In genomic region chr22:39979048-39979447, GRCh38 we compare ENCODE assay signal across 20 cellular contexts. TPM values are rescaled to one million over a fixed set of nuclear protein-coding genes. Genes with fewer than 3 reads are reported as not detected.
DNase-seq lines count a peak whose midpoint lies in the region; ATAC-seq and TF ChIP-seq lines count a peak whose summit lies in the region.
"Had no signal": no experiment of that assay in that cellular context is flagged by ENCODE, and none has a peak within 500 bp of the region (broad histone marks: within the 10 kb centered on the region; RNA-seq: fewer than 3 reads in every experiment).

No MANE protein-coding gene starts in this region.

- H3F3A ChIP-seq in neural progenitor cell (ENCODE audit: low read depth), result no peaks in the 10 kb centered on the region

- no peaks in the 10 kb centered on the region for H3K79me2 ChIP-seq in osteoblast (ENCODE audit: insufficient read depth, low read length)
- no peaks in the 10 kb centered on the region for H3K79me2 ChIP-seq in neural progenitor cell (ENCODE audit: low read depth)

- H3K4me3 Mint-ChIP-seq in activated CD4-positive, alpha-beta T cell treated with anti-CD3 and anti-CD28 coated beads for 36 hours, result no peak overlapping the region
- no peak overlapping the region for H3K4me3 Mint-ChIP-seq in activated CD4-positive, alpha-beta T cell treated with anti-CD3 and anti-CD28 coated beads, Interleukin-2, amount 10 ng/mL, durations not matched to agents 7 days and 5 days
- peak overlapping the region; percentile 1 for H3K4me3 Mint-ChIP-seq in CD8-positive, alpha-beta T cell
- H3K4me3 Mint-ChIP-seq in activated naive CD8-positive, alpha-beta T cell, result no peak overlapping the region
- H3K4me3 Mint-ChIP-seq in neural progenitor cell, result no peak overlapping the region
- H3K4me3 Mint-ChIP-seq: B cell had no signal

- H3K4me3 ChIP-seq in CD8-positive, alpha-beta T cell (ENCODE audit: low read depth, low read length), result no peak overlapping the region
- H3K4me3 ChIP-seq in osteoblast (ENCODE audit: insufficient read depth, low read length) (no peak overlapping the region), neural progenitor cell (no peak overlapping the region)
- H3K4me3 ChIP-seq: GM23248 had no signal

- H3K36me3 Mint-ChIP-seq in activated CD4-positive, alpha-beta T cell treated with anti-CD3 and anti-CD28 coated beads for 36 hours (ENCODE audit: low read depth), result peaks cover 5% of the 10 kb centered on the region
- peaks cover 36% of the 10 kb centered on the region for H3K36me3 Mint-ChIP-seq in activated CD4-positive, alpha-beta T cell treated with anti-CD3 and anti-CD28 coated beads, Interleukin-2, amount 10 ng/mL, durations not matched to agents 7 days and 5 days (ENCODE audit: low read depth)
- H3K36me3 Mint-ChIP-seq in CD8-positive, alpha-beta T cell, result peaks cover 30% of the 10 kb centered on the region
- H3K36me3 Mint-ChIP-seq in activated naive CD8-positive, alpha-beta T cell, result peaks cover 5% of the 10 kb centered on the region
- no peaks in the 10 kb centered on the region for H3K36me3 Mint-ChIP-seq in neural progenitor cell

- no peak overlapping the region for H3K9ac ChIP-seq in neural progenitor cell
- H3K9ac ChIP-seq: GM23248 had no signal

- CTCF ChIA-PET in activated CD4-positive, alpha-beta T cell treated with anti-CD3 and anti-CD28 coated beads for 36 hours (lab: Charles Lee), result interaction anchor here (0.8 kb wide), 1 partner anchor 15 kb away, joined by 3 read pairs; no protein-coding TSS in a partner anchor
- CTCF ChIA-PET in activated CD4-positive, alpha-beta T cell treated with anti-CD3 and anti-CD28 coated beads, Interleukin-2, amount 10 ng/mL, durations not matched to agents 7 days and 5 days (lab: Charles Lee), result interaction anchor here (1.1 kb wide), 1 partner anchor 11 kb away, joined by 3 read pairs; no protein-coding TSS in a partner anchor
- CTCF ChIA-PET in CD8-positive, alpha-beta T cell (lab: Charles Lee), result interaction anchor here (0.9 to 1.5 kb wide), 5 partner anchors 15 to 82 kb away, joined by 3 to 4 read pairs (median 3); no protein-coding TSS in a partner anchor

- H2AFZ ChIP-seq in osteoblast (ENCODE audit: low read length) (no peak overlapping the region), neural progenitor cell (replicated peaks) (no peak overlapping the region)
- H2AFZ ChIP-seq: GM23248 had no signal

- H3K27me3 ChIP-seq in CD8-positive, alpha-beta T cell (ENCODE audit: insufficient read depth, low read length), result no peaks in the 10 kb centered on the region
- peaks cover 30% of the 10 kb centered on the region for H3K27me3 ChIP-seq in osteoblast (ENCODE audit: insufficient read depth, low read length)
- no peaks in the 10 kb centered on the region for H3K27me3 ChIP-seq in neural progenitor cell

- H3K4me2 ChIP-seq in osteoblast (ENCODE audit: insufficient read depth, low read length), result no peak overlapping the region
- no peak overlapping the region for H3K4me2 ChIP-seq in neural progenitor cell

- TF ChIP-seq CTCF in CD8-positive, alpha-beta T cell (IDR thresholded peaks at IDR 0.05), result no peak
- no peak for TF ChIP-seq CTCF in osteoblast (IDR thresholded peaks at IDR 0.05; ENCODE audit: extremely low read depth, low read depth, low read length)
- TF ChIP-seq CTCF in neural progenitor cell (IDR thresholded peaks at IDR 0.05), result no peak

- peaks cover 20% of the 10 kb centered on the region for H3K4me1 Mint-ChIP-seq in activated CD4-positive, alpha-beta T cell treated with anti-CD3 and anti-CD28 coated beads for 36 hours
- peaks cover 26% of the 10 kb centered on the region for H3K4me1 Mint-ChIP-seq in activated CD4-positive, alpha-beta T cell treated with anti-CD3 and anti-CD28 coated beads, Interleukin-2, amount 10 ng/mL, durations not matched to agents 7 days and 5 days
- peaks cover 32% of the 10 kb centered on the region for H3K4me1 Mint-ChIP-seq in CD8-positive, alpha-beta T cell (ENCODE audit: low read depth)
- H3K4me1 Mint-ChIP-seq in activated naive CD8-positive, alpha-beta T cell (ENCODE audit: low read depth), result peaks cover 40% of the 10 kb centered on the region
- H3K4me1 Mint-ChIP-seq in neural progenitor cell, result peaks cover 14% of the 10 kb centered on the region
- H3K4me1 Mint-ChIP-seq: B cell had no signal

- POLR2A ChIA-PET in activated CD4-positive, alpha-beta T cell treated with anti-CD3 and anti-CD28 coated beads for 36 hours (lab: Charles Lee), result interaction anchor here (0.6 kb wide), 1 partner anchor 366 kb away, joined by 10 read pairs; no protein-coding TSS in a partner anchor
- POLR2A ChIA-PET in activated CD4-positive, alpha-beta T cell treated with anti-CD3 and anti-CD28 coated beads, Interleukin-2, amount 10 ng/mL, durations not matched to agents 7 days and 5 days (lab: Charles Lee), result no interaction called here
- POLR2A ChIA-PET in CD8-positive, alpha-beta T cell (lab: Charles Lee), result interaction anchor here (1.1 kb wide), 1 partner anchor 18 kb away, joined by 4 read pairs; no protein-coding TSS in a partner anchor

- peak; percentile 65 for ATAC-seq in activated CD4-positive, alpha-beta T cell treated with anti-CD3 and anti-CD28 coated beads for 36 hours
- ATAC-seq in CD8-positive, alpha-beta T cell, result peak; percentile 79
- ATAC-seq in GM21390 (IDR thresholded peaks at IDR 0.05; ENCODE audit: unreplicated experiment), result no peak
- ATAC-seq in HG03520 (IDR thresholded peaks at IDR 0.05; ENCODE audit: unreplicated experiment), result no peak

- H3K4me1 ChIP-seq in CD8-positive, alpha-beta T cell (ENCODE audit: insufficient read depth, low read length), result peaks cover 16% of the 10 kb centered on the region
- H3K4me1 ChIP-seq in osteoblast (ENCODE audit: insufficient read depth, low read length) (no peaks in the 10 kb centered on the region), neural progenitor cell (peaks cover under 1% of the 10 kb centered on the region)

- H3K9me3 Mint-ChIP-seq in activated CD4-positive, alpha-beta T cell treated with anti-CD3 and anti-CD28 coated beads for 36 hours (ENCODE audit: low read depth), result no peaks in the 10 kb centered on the region
- H3K9me3 Mint-ChIP-seq in activated CD4-positive, alpha-beta T cell treated with anti-CD3 and anti-CD28 coated beads, Interleukin-2, amount 10 ng/mL, durations not matched to agents 7 days and 5 days, result no peaks in the 10 kb centered on the region
- peaks cover 5% of the 10 kb centered on the region for H3K9me3 Mint-ChIP-seq in CD8-positive, alpha-beta T cell
- H3K9me3 Mint-ChIP-seq in activated naive CD8-positive, alpha-beta T cell (ENCODE audit: low read depth), result peaks cover 6% of the 10 kb centered on the region
- no peaks in the 10 kb centered on the region for H3K9me3 Mint-ChIP-seq in neural progenitor cell
- H3K9me3 Mint-ChIP-seq: CD4-positive, CD25-positive, alpha-beta regulatory T cell had no signal

- H3K27ac ChIP-seq in CD8-positive, alpha-beta T cell (ENCODE audit: low read depth, low read length), result no peak overlapping the region
- H3K27ac ChIP-seq in osteoblast (ENCODE audit: low read depth, low read length) (no peak overlapping the region), neural progenitor cell (no peak overlapping the region)
- H3K27ac ChIP-seq: 22Rv1, GM23248 had no signal

- intact Hi-C loops in activated CD4-positive, alpha-beta T cell treated with anti-CD3 and anti-CD28 coated beads for 36 hours (cut with DNase I, micrococcal nuclease), result no loop called here
- intact Hi-C loops in CD8-positive, alpha-beta T cell (cut with DNase I, micrococcal nuclease), result loop anchor here (2.0 kb wide), 2 partner anchors 16 to 18 kb away; partner anchors contain the start of genes FAM83F (in 1 of the 2) and TMA7B (in 1 of the 2)

- H3K27ac Mint-ChIP-seq in activated CD4-positive, alpha-beta T cell treated with anti-CD3 and anti-CD28 coated beads for 36 hours, result no peak overlapping the region
- H3K27ac Mint-ChIP-seq in activated CD4-positive, alpha-beta T cell treated with anti-CD3 and anti-CD28 coated beads, Interleukin-2, amount 10 ng/mL, durations not matched to agents 7 days and 5 days, result no peak overlapping the region
- H3K27ac Mint-ChIP-seq in CD8-positive, alpha-beta T cell, result peak overlapping the region; percentile 91
- H3K27ac Mint-ChIP-seq in activated naive CD8-positive, alpha-beta T cell, result peak overlapping the region; percentile 80
- H3K27ac Mint-ChIP-seq in neural progenitor cell, result no peak overlapping the region
- H3K27ac Mint-ChIP-seq: B cell had no signal

- H3K27me3 Mint-ChIP-seq in activated CD4-positive, alpha-beta T cell treated with anti-CD3 and anti-CD28 coated beads for 36 hours, result no peaks in the 10 kb centered on the region
- no peaks in the 10 kb centered on the region for H3K27me3 Mint-ChIP-seq in activated CD4-positive, alpha-beta T cell treated with anti-CD3 and anti-CD28 coated beads, Interleukin-2, amount 10 ng/mL, durations not matched to agents 7 days and 5 days
- H3K27me3 Mint-ChIP-seq in CD8-positive, alpha-beta T cell (ENCODE audit: low read depth), result no peaks in the 10 kb centered on the region
- no peaks in the 10 kb centered on the region for H3K27me3 Mint-ChIP-seq in activated naive CD8-positive, alpha-beta T cell
- peaks cover 9% of the 10 kb centered on the region for H3K27me3 Mint-ChIP-seq in neural progenitor cell (ENCODE audit: insufficient read depth, low read depth)

- H4K20me1 ChIP-seq in osteoblast (ENCODE audit: insufficient read depth, low read length) (no peaks in the 10 kb centered on the region), neural progenitor cell (ENCODE audit: low read depth) (no peaks in the 10 kb centered on the region)

- no peak for DNase-seq in activated CD4-positive, alpha-beta T cell treated with anti-CD3 and anti-CD28 coated beads for 36 hours
- no peak for DNase-seq in activated CD4-positive, alpha-beta T cell treated with anti-CD3 and anti-CD28 coated beads, Interleukin-2, amount 10 ng/mL, durations not matched to agents 7 days and 5 days
- DNase-seq in CD8-positive, alpha-beta T cell, result peak in 1 of 7 experiments; percentile 52
- DNase-seq in osteoblast (ENCODE audit: insufficient read length, low spot score, missing footprints), result peak; percentile 66
- no peak for DNase-seq in neural progenitor cell (ENCODE audit: low spot score)
- DNase-seq: CD4-positive, CD25-positive, alpha-beta regulatory T cell; DMS79; GM23248; HCEC 1CT; NCI-H1417; NCI-H187 treated with DMSO at 0.1 percent for 48 hours; NCI-H446; OCI-M1 had no signal

- no peaks in the 10 kb centered on the region for H3K36me3 ChIP-seq in CD8-positive, alpha-beta T cell (ENCODE audit: insufficient read depth, low read length)
- H3K36me3 ChIP-seq in osteoblast (ENCODE audit: insufficient read depth, low read length), result no peaks in the 10 kb centered on the region
- no peaks in the 10 kb centered on the region for H3K36me3 ChIP-seq in neural progenitor cell

- no peaks in the 10 kb centered on the region for H3K9me3 ChIP-seq in CD8-positive, alpha-beta T cell (ENCODE audit: low read length)
- H3K9me3 ChIP-seq in osteoblast (ENCODE audit: low read depth, low read length) (no peaks in the 10 kb centered on the region), neural progenitor cell (ENCODE audit: low read depth) (no peaks in the 10 kb centered on the region)

RNA-seq across cellular contexts. Expression of gene FAM83F, which starts 15.7 kb away (rescaled TPM):
- total RNA-seq in activated CD4-positive, alpha-beta T cell treated with anti-CD3 and anti-CD28 coated beads for 36 hours, result under 1 TPM; 0.49 to 0.91 TPM
- total RNA-seq in activated CD4-positive, alpha-beta T cell treated with anti-CD3 and anti-CD28 coated beads, Interleukin-2, amount 10 ng/mL, durations not matched to agents 7 days and 5 days, result under 1 TPM; 0.04 to 0.05 TPM
- total RNA-seq in CD8-positive, alpha-beta T cell, result 10 to 100 TPM; 17.6 to 23.5 TPM
- total RNA-seq in osteoblast, result not detected in 2 replicates
- 0.09 and 0.56 TPM in 2 replicates for total RNA-seq in neural progenitor cell (ENCODE audit: low replicate concordance)
- total RNA-seq: GM23248, LHCN-M2, RPMI7951 had no signal

RNA-seq across cellular contexts. Expression of gene TMA7B, which starts 18.9 kb away (rescaled TPM):
- 1 to 10 TPM in 1 of 2 experiments, under 1 TPM in 1; 0.96 to 1.1 TPM for total RNA-seq in activated CD4-positive, alpha-beta T cell treated with anti-CD3 and anti-CD28 coated beads for 36 hours
- total RNA-seq in activated CD4-positive, alpha-beta T cell treated with anti-CD3 and anti-CD28 coated beads, Interleukin-2, amount 10 ng/mL, durations not matched to agents 7 days and 5 days, result 1 to 10 TPM; 4.7 to 5.4 TPM
- 10 to 100 TPM in 1 of 2 experiments, 1 to 10 TPM in 1; 9.0 to 12.0 TPM for total RNA-seq in CD8-positive, alpha-beta T cell
- total RNA-seq in osteoblast, result not detected in 2 replicates
- not detected in 2 replicates for total RNA-seq in neural progenitor cell (ENCODE audit: low replicate concordance)
- total RNA-seq: GM23248, LHCN-M2 had no signal

Comparison
In these comparisons a context has a peak if more than half of its experiments do, and no peak if none do; other contexts are left out.
1. ATAC-seq: peak in activated CD4-positive, alpha-beta T cell treated with anti-CD3 and anti-CD28 coated beads for 36 hours (single experiment) and CD8-positive, alpha-beta T cell (single experiment); none in GM21390 (single experiment) and HG03520 (single experiment).
2. H3K27ac Mint-ChIP-seq: peak in CD8-positive, alpha-beta T cell (single experiment) and activated naive CD8-positive, alpha-beta T cell (single experiment); none in activated CD4-positive, alpha-beta T cell treated with anti-CD3 and anti-CD28 coated beads for 36 hours (single experiment), activated CD4-positive, alpha-beta T cell treated with anti-CD3 and anti-CD28 coated beads, Interleukin-2, amount 10 ng/mL, durations not matched to agents 7 days and 5 days (single experiment) and neural progenitor cell (single experiment).
3. RNA of gene FAM83F, which starts 15.7 kb away (total RNA-seq): 17.6 to 23.5 TPM in CD8-positive, alpha-beta T cell; 0.49 to 0.91 TPM in activated CD4-positive, alpha-beta T cell treated with anti-CD3 and anti-CD28 coated beads for 36 hours, 0.09 to 0.56 TPM in neural progenitor cell, 0.04 to 0.05 TPM in activated CD4-positive, alpha-beta T cell treated with anti-CD3 and anti-CD28 coated beads, Interleukin-2, amount 10 ng/mL, durations not matched to agents 7 days and 5 days and not detected in osteoblast; every median in the first group is over 4 times any median in the second.
4. intact Hi-C loops: an anchor here in CD8-positive, alpha-beta T cell (2.0 kb wide); none called in activated CD4-positive, alpha-beta T cell treated with anti-CD3 and anti-CD28 coated beads for 36 hours.